Comparison of ENCODE assay signal across 18 cellular contexts in genomic region chr7:17849504-17849903, GRCh38.
DNase-seq lines count a peak whose midpoint lies in the region; ATAC-seq and TF ChIP-seq lines count a peak whose summit lies in the region.
"Had no signal": no experiment of that assay in that cellular context is flagged by ENCODE, and none has a peak within 500 bp of the region (broad histone marks: within the 10 kb centered on the region; RNA-seq: fewer than 3 reads in every experiment).

No MANE protein-coding gene starts in this region.

- TF ChIP-seq CTCF in cardiac muscle cell (IDR thresholded peaks at IDR 0.05; ENCODE audit: low read depth, low read length), result no peak
- TF ChIP-seq CTCF in omental fat pad (IDR thresholded peaks at IDR 0.05), result no peak
- TF ChIP-seq CTCF in activated CD8-positive, alpha-beta T cell treated with anti-CD3 and anti-CD28 coated beads for 36 hours (IDR thresholded peaks at IDR 0.05), result no peak

- H3K27ac ChIP-seq in cardiac muscle cell, result no peak overlapping the region
- H3K27ac ChIP-seq: Peyer's patch had no signal

- H3K36me3 ChIP-seq in cardiac muscle cell, result peaks cover 11% of the 10 kb centered on the region

- POLR2A ChIA-PET in activated CD8-positive, alpha-beta T cell treated with anti-CD3 and anti-CD28 coated beads for 36 hours (lab: Charles Lee), result no interaction called here

- intact Hi-C loops in Right ventricle myocardium inferior (cut with DNase I), result no loop called here
- intact Hi-C loops in activated CD8-positive, alpha-beta T cell treated with anti-CD3 and anti-CD28 coated beads for 36 hours (cut with micrococcal nuclease), result no loop called here

- H3K27me3 Mint-ChIP-seq in activated CD8-positive, alpha-beta T cell treated with anti-CD3 and anti-CD28 coated beads for 36 hours, result no peaks in the 10 kb centered on the region
- H3K27me3 Mint-ChIP-seq: progenitor cell of endocrine pancreas had no signal

- H3K4me3 ChIP-seq in cardiac muscle cell, result no peak overlapping the region
- H3K4me3 ChIP-seq: Peyer's patch had no signal

- ATAC-seq in Right ventricle myocardium inferior, result no peak
- ATAC-seq in omental fat pad (ENCODE audit: low FRiP score), result no peak
- ATAC-seq in activated CD8-positive, alpha-beta T cell treated with anti-CD3 and anti-CD28 coated beads for 36 hours, result no peak

- no peaks in the 10 kb centered on the region for H3K4me1 ChIP-seq in cardiac muscle cell (ENCODE audit: low read depth)
- H3K4me1 ChIP-seq: Caco-2, Peyer's patch had no signal

- H3K27ac Mint-ChIP-seq in activated CD8-positive, alpha-beta T cell treated with anti-CD3 and anti-CD28 coated beads for 36 hours, result no peak overlapping the region
- H3K27ac Mint-ChIP-seq: progenitor cell of endocrine pancreas had no signal

- CTCF ChIA-PET in activated CD8-positive, alpha-beta T cell treated with anti-CD3 and anti-CD28 coated beads for 36 hours (lab: Charles Lee), result no interaction called here

- no peaks in the 10 kb centered on the region for H3K9me3 Mint-ChIP-seq in activated CD8-positive, alpha-beta T cell treated with anti-CD3 and anti-CD28 coated beads for 36 hours

- H3K9me3 ChIP-seq in cardiac muscle cell (ENCODE audit: low read depth), result no peaks in the 10 kb centered on the region
- H3K9me3 ChIP-seq: Caco-2, Peyer's patch had no signal

- peaks cover 41% of the 10 kb centered on the region for H3K36me3 Mint-ChIP-seq in activated CD8-positive, alpha-beta T cell treated with anti-CD3 and anti-CD28 coated beads for 36 hours (ENCODE audit: low read depth)

- peaks cover 14% of the 10 kb centered on the region for H3K4me1 Mint-ChIP-seq in activated CD8-positive, alpha-beta T cell treated with anti-CD3 and anti-CD28 coated beads for 36 hours (ENCODE audit: low read depth)

- DNase-seq in cardiac muscle cell (ENCODE audit: low read depth in 1 of 2, low spot score in 1 of 2), result peak; percentile 3 to 41
- no peak for DNase-seq in Right ventricle myocardium inferior (ENCODE audit: missing footprints)
- peak; percentile 81 for DNase-seq in amniotic epithelial cell (ENCODE audit: low read depth)
- DNase-seq in hepatic stellate cell (ENCODE audit: low spot score), result peak; percentile 24
- DNase-seq in omental fat pad (ENCODE audit: low spot score), result no peak
- DNase-seq in activated CD8-positive, alpha-beta T cell treated with anti-CD3 and anti-CD28 coated beads for 36 hours, result no peak
- no peak for DNase-seq in CD1c-positive myeloid dendritic cell (ENCODE audit: extremely low spot score)
- DNase-seq in stimulated activated CD4-positive, alpha-beta T cell treated with anti-CD3 and anti-CD28 coated beads, Interleukin-1b, Interleukin-23, amount 100 ng/mL, for 48 hours, result no peak
- DNase-seq: activated CD4-positive, CD25-positive, alpha-beta regulatory T cell; activated naive CD4-positive, alpha-beta T cell treated with anti-CD3 and anti-CD28 coated beads, Interleukin-2, amount 50 U/mL, for 16 hours; Caco-2; caudate nucleus; glutamatergic neuron; NCI-H187 treated with DMSO at 0.1 percent for 48 hours; NCI-H748 treated with DMSO at 0.1 percent for 48 hours; Peyer's patch; T-helper 1 cell had no signal

- H3K27me3 ChIP-seq in cardiac muscle cell, result no peaks in the 10 kb centered on the region
- H3K27me3 ChIP-seq: Peyer's patch had no signal

- no peak overlapping the region for H3K4me3 Mint-ChIP-seq in activated CD8-positive, alpha-beta T cell treated with anti-CD3 and anti-CD28 coated beads for 36 hours

Comparison
In these comparisons a context has a peak if more than half of its experiments do, and no peak if none do; other contexts are left out.
1. DNase-seq: peak in cardiac muscle cell (2 of 2), amniotic epithelial cell (single experiment) and hepatic stellate cell (single experiment); none in Right ventricle myocardium inferior (single experiment), omental fat pad (single experiment), activated CD8-positive, alpha-beta T cell treated with anti-CD3 and anti-CD28 coated beads for 36 hours (single experiment), CD1c-positive myeloid dendritic cell (single experiment) and stimulated activated CD4-positive, alpha-beta T cell treated with anti-CD3 and anti-CD28 coated beads, Interleukin-1b, Interleukin-23, amount 100 ng/mL, for 48 hours (single experiment).